In genomic region chr11:47765086-47765485, GRCh38 we compare ENCODE assay signal across 10 cellular contexts. TPM values are rescaled to one million over a fixed set of nuclear protein-coding genes. Genes with fewer than 3 reads are reported as not detected.
DNase-seq lines count a peak whose midpoint lies in the region; ATAC-seq, FAIRE-seq and TF ChIP-seq lines count a peak whose summit lies in the region.
"Had no signal": no experiment of that assay in that cellular context is flagged by ENCODE, and none has a peak within 500 bp of the region (broad histone marks: within the 10 kb centered on the region; RNA-seq: fewer than 3 reads in every experiment).

No MANE protein-coding gene starts in this region.

- peaks cover 7% of the 10 kb centered on the region; the same call in 1 of the 2 replicates for H3K36me3 ChIP-seq in KMS-11 (ENCODE audit: insufficient read depth)
- peaks cover 7 to 21% of the 10 kb centered on the region in 2 experiments for H3K36me3 ChIP-seq in GM12878 (ENCODE audit: control insufficient read depth in 2 of 2, insufficient read depth in 2 of 2, low read length in 1 of 2)

- H3K4me3 ChIP-seq in KMS-11 (IDR thresholded peaks at IDR 0.05; ENCODE audit: insufficient read depth, low read depth, low read length) (no peak overlapping the region), GM12878 (peak overlapping the region; percentile 83)

- BruUV-seq in GM12878 (replicated peaks; lab: Mats Ljungman, UMichigan): TSS peak; percentile 63

- H3K4me1 Mint-ChIP-seq in CD14-positive monocyte (peaks cover 19% of the 10 kb centered on the region), mesothelial cell of epicardium (peaks cover 26% of the 10 kb centered on the region)

- SMC1A ChIA-PET in GM12878 (lab: Charles Lee; ENCODE audit: uncharacterized antibody, unreplicated experiment): interaction anchor here (1.1 kb wide), 1 partner anchor 79 kb away, joined by 3 read pairs; no protein-coding TSS in a partner anchor

- H3K36me3 Mint-ChIP-seq in CD14-positive monocyte: peaks cover 26 to 49% of the 10 kb centered on the region in 2 donors
- H3K36me3 Mint-ChIP-seq in mesothelial cell of epicardium: peaks cover 9% of the 10 kb centered on the region

- H3K9ac ChIP-seq in KMS-11 (peak overlapping the region; percentile 98; the same call in 1 of the 2 replicates), GM12878 (ENCODE audit: control insufficient read depth, insufficient read depth, low read length) (peak overlapping the region; percentile 97)

- no peaks in the 10 kb centered on the region for H3K9me3 Mint-ChIP-seq in CD14-positive monocyte
- no peaks in the 10 kb centered on the region for H3K9me3 Mint-ChIP-seq in mesothelial cell of epicardium

- TF ChIP-seq POLR2A in GM12878 (IDR thresholded peaks at IDR 0.05; ENCODE audit: low read depth, low read length): no peak

- peak overlapping the region; percentile 91 for H3K4me2 ChIP-seq in KMS-11
- H3K4me2 ChIP-seq in GM12878 (ENCODE audit: control insufficient read depth, insufficient read depth): peak overlapping the region; percentile 60; the same call in 1 of the 2 replicates

- no peak for TF ChIP-seq EP300 in GM12878 (IDR thresholded peaks at IDR 0.05; ENCODE audit: borderline replicate concordance in 1 of 2, control insufficient read depth in 1 of 2, low read depth in 2 of 2, low read length in 2 of 2)

- WGBS in GM12878 (ENCODE audit: insufficient coverage, insufficient replicate concordance, low lambda C conversion rate, missing lambda C conversion rate): 30% methylated on average over 2 of the region's 2 CpGs

- TF ChIP-seq RAD21 in GM12878 (IDR thresholded peaks at IDR 0.05; ENCODE audit: insufficient read depth, low read depth, low read length): no peak

- POLR2A ChIA-PET in GM12878 (lab: Charles Lee): interaction anchor here (0.7 to 0.9 kb wide), 2 partner anchors 187 to 200 kb away, joined by 4 read pairs; partner anchors contain the start of gene KBTBD4

- RAD21 ChIA-PET in GM12878 (lab: Charles Lee; ENCODE audit: unreplicated experiment): no interaction called here

- H3K9me3 ChIP-seq in GM12878 (replicated peaks; ENCODE audit: control insufficient read depth, insufficient read depth, low read length): no peaks in the 10 kb centered on the region

- intact Hi-C loops in CD14-positive monocyte (cut with micrococcal nuclease): loop anchor here (5.0 to 10.0 kb wide), 2 partner anchors 123 to 190 kb away; partner anchors contain the start of genes KBTBD4 (in 1 of the 2), MTCH2 (in 1 of the 2) and NDUFS3 (in 1 of the 2)
- intact Hi-C loops in GM12878 (cut with micrococcal nuclease; ENCODE audit: unreplicated experiment): loop anchor here (5.0 to 10.0 kb wide), 2 partner anchors 87 to 390 kb away; partner anchors contain the start of gene SPI1

- peaks cover 16% of the 10 kb centered on the region for H3K4me1 ChIP-seq in KMS-11 (ENCODE audit: low read depth, poor library complexity, severe bottlenecking)
- H3K4me1 ChIP-seq in GM12878 (ENCODE audit: control insufficient read depth, insufficient read depth, low read length): no peaks in the 10 kb centered on the region

- no peaks in the 10 kb centered on the region for H4K20me1 ChIP-seq in KMS-11 (ENCODE audit: insufficient read depth)
- H4K20me1 ChIP-seq in GM12878 (ENCODE audit: control insufficient read depth, insufficient read depth): no peaks in the 10 kb centered on the region

- H2AFZ ChIP-seq in KMS-11 (ENCODE audit: low read depth) (no peak overlapping the region), GM12878 (ENCODE audit: control insufficient read depth, low read depth, low read length) (no peak overlapping the region)

- CTCF ChIA-PET in GM12878 (lab: Yijun Ruan, JAX): no interaction called here

- no peak for ATAC-seq in GM12878
- ATAC-seq in GM19467 (IDR thresholded peaks at IDR 0.05; ENCODE audit: unreplicated experiment): no peak

- peaks cover 66% of the 10 kb centered on the region for H3K79me2 ChIP-seq in KMS-11 (ENCODE audit: insufficient read depth, low read depth)
- H3K79me2 ChIP-seq in GM12878 (ENCODE audit: control insufficient read depth, insufficient read depth, low read length): peaks cover 56% of the 10 kb centered on the region

- H3K27ac ChIP-seq in KMS-11 (peak overlapping the region; percentile 98; the same call in 1 of the 2 replicates), GM12878 (ENCODE audit: control insufficient read depth, insufficient read depth) (no peak overlapping the region)

- H3K27me3 ChIP-seq in KMS-11 (ENCODE audit: insufficient read depth, low read depth): no peaks in the 10 kb centered on the region
- no peaks in the 10 kb centered on the region for H3K27me3 ChIP-seq in GM12878 (replicated peaks in 1 of 2; ENCODE audit: control insufficient read depth in 2 of 2, insufficient read depth in 2 of 2, low read length in 1 of 2)

- no peak for DNase-seq in CD14-positive monocyte (ENCODE audit: low spot score)
- DNase-seq in GM12878 (ENCODE audit: low read depth, low spot score): no peak
- DNase-seq in mesothelial cell of epicardium (ENCODE audit: low spot score in 2 of 2, unreplicated experiment in 2 of 2): no peak
- DNase-seq in NCI-H2171 treated with DMSO at 0.1 percent for 48 hours (lab: John Stamatoyannopoulos, UW): no peak
- DNase-seq in HPDE6-E6E7 (ENCODE audit: extremely low spot score): no peak
- no peak for DNase-seq in NCI-H1417 (lab: John Stamatoyannopoulos, UW)
- DNase-seq: NCI-H774 had no signal

- TF ChIP-seq CTCF in CD14-positive monocyte (IDR thresholded peaks at IDR 0.05): no peak
- TF ChIP-seq CTCF in KMS-11 (conservative IDR thresholded peaks at IDR 0.05; ENCODE audit: low read depth, low read length): no peak
- TF ChIP-seq CTCF in GM12878 (IDR thresholded peaks at IDR 0.05 in 2 of 3, conservative IDR thresholded peaks at IDR 0.05 in 1 of 3; ENCODE audit: control insufficient read depth in 2 of 3, extremely low read depth in 1 of 3, insufficient read depth in 1 of 3, low read depth in 3 of 3, low read length in 3 of 3): no peak
- TF ChIP-seq CTCF in mesothelial cell of epicardium (IDR thresholded peaks at IDR 0.05; ENCODE audit: unreplicated experiment): no peak

- in situ Hi-C loops in GM12878 (cut with MboI): no loop called here

- peaks cover 0 to 3% (median 0%) of the 10 kb centered on the region in 3 donors for H3K27me3 Mint-ChIP-seq in CD14-positive monocyte (ENCODE audit: low read depth in 3 of 3)
- no peaks in the 10 kb centered on the region for H3K27me3 Mint-ChIP-seq in mesothelial cell of epicardium (ENCODE audit: low read depth)

- peak overlapping the region in 4 of 7 donors; percentile 89 to 94 (median 90) for H3K27ac Mint-ChIP-seq in CD14-positive monocyte
- peak overlapping the region; percentile 98 for H3K27ac Mint-ChIP-seq in mesothelial cell of epicardium

- no peak for FAIRE-seq in GM12878 (lab: Jason Lieb, UNC)
- FAIRE-seq: islet of Langerhans had no signal

- H3K4me3 Mint-ChIP-seq in CD14-positive monocyte (peak overlapping the region; percentile 43 to 46), mesothelial cell of epicardium (peak overlapping the region; percentile 79)

RNA-seq across cellular contexts. Expression of gene FNBP4, which starts 2.1 kb away (rescaled TPM):
- 10 to 100 TPM; 13.3 to 17.0 TPM for polyA plus RNA-seq in CD14-positive monocyte
- 782 and 809 TPM in 2 replicates for total RNA-seq in GM12878 (2013; cell fraction: nucleolus; rRNA removed)
- total RNA-seq in GM12878 (2014; rRNA removed): 88.3 and 92.4 TPM in 2 replicates
- 95.5 and 100 TPM in 2 replicates for total RNA-seq in GM12878 (2014; rRNA removed; fragmentation: Illumina TruSeq; extraction: Trizol)
- 74.9 and 94.9 TPM in 2 replicates for total RNA-seq in GM12878 (2021)
- polyA plus RNA-seq in GM12878 (2011; ENCODE audit: low read depth): 35.6 TPM
- 162 and 163 TPM in 2 replicates for polyA plus RNA-seq in GM12878 (2011; rRNA removed)
- 95.1 and 96.3 TPM in 2 replicates for polyA plus RNA-seq in GM12878 (2011; cell fraction: cytosol; rRNA removed)
- 443 and 472 TPM in 2 replicates for polyA plus RNA-seq in GM12878 (2011; cell fraction: nucleus; rRNA removed)
- 53.1 and 73.5 TPM in 2 replicates for polyA plus RNA-seq in GM12878 (2012)
- 138 and 153 TPM in 2 replicates for polyA plus RNA-seq in GM12878 (2014; fragmentation: Illumina TruSeq; extraction: Trizol)
- polyA plus RNA-seq in GM12878 (2014; fragmentation: Nextera tagmentation; extraction: Ambion mirVana): 10 to 100 TPM; 19.7 to 21.9 TPM
- 121 and 127 TPM in 2 replicates for polyA plus RNA-seq in GM12878 (2014; rRNA removed)
- polyA plus RNA-seq in GM12878 (2016; fragmentation: Nextera tagmentation; extraction: Ambion mirVana): 10 to 100 TPM; 63.3 to 65.4 TPM
- polyA minus RNA-seq in GM12878 (2011; rRNA and poly(A)+ RNA removed): 79.8 and 94.1 TPM in 2 replicates
- 22.1 and 39.8 TPM in 2 replicates for polyA minus RNA-seq in GM12878 (2011; cell fraction: cytosol; rRNA and poly(A)+ RNA removed)
- 157 and 279 TPM in 2 replicates for polyA minus RNA-seq in GM12878 (2011; cell fraction: nucleus; rRNA and poly(A)+ RNA removed)
- total RNA-seq in mesothelial cell of epicardium: 167 to 168 TPM (median 167 TPM) in 3 replicates

RNA-seq across cellular contexts. Expression of gene AGBL2, which starts 49.9 kb away (rescaled TPM):
- polyA plus RNA-seq in CD14-positive monocyte (not detected), GM12878 (2011; rRNA removed) (12.2 and 14.4 TPM in 2 replicates), GM12878 (2014; fragmentation: Illumina TruSeq; extraction: Trizol) (1.2 and 2.1 TPM in 2 replicates), GM12878 (2014; fragmentation: Nextera tagmentation; extraction: Ambion mirVana) (1 to 10 TPM in 1 of 2 experiments, under 1 TPM in 1; 0.93 to 1.6 TPM), GM12878 (2014; rRNA removed) (8.0 and 8.4 TPM in 2 replicates), GM12878 (2016; fragmentation: Nextera tagmentation; extraction: Ambion mirVana) (1 to 10 TPM; 2.3 to 3.5 TPM)
- total RNA-seq in GM12878 (2013; cell fraction: nucleolus; rRNA removed): 15.1 and 15.8 TPM in 2 replicates
- total RNA-seq in GM12878 (2014; rRNA removed) (7.0 and 7.5 TPM in 2 replicates), GM12878 (2014; rRNA removed; fragmentation: Illumina TruSeq; extraction: Trizol) (1.8 and 1.9 TPM in 2 replicates), GM12878 (2021) (3.7 and 4.0 TPM in 2 replicates), mesothelial cell of epicardium (3.5 to 4.6 TPM (median 3.9 TPM) in 3 replicates)
- polyA plus RNA-seq in GM12878 (2011; ENCODE audit: low read depth): 1.8 TPM
- polyA plus RNA-seq in GM12878 (2011; cell fraction: cytosol; rRNA removed): 8.5 and 11.6 TPM in 2 replicates
- polyA plus RNA-seq in GM12878 (2011; cell fraction: nucleus; rRNA removed): 37.5 and 54.1 TPM in 2 replicates
- 3.8 and 9.7 TPM in 2 replicates for polyA plus RNA-seq in GM12878 (2012)
- polyA minus RNA-seq in GM12878 (2011; rRNA and poly(A)+ RNA removed): 8.4 and 9.4 TPM in 2 replicates
- polyA minus RNA-seq in GM12878 (2011; cell fraction: cytosol; rRNA and poly(A)+ RNA removed): 4.8 and 6.7 TPM in 2 replicates
- 22.6 and 55.2 TPM in 2 replicates for polyA minus RNA-seq in GM12878 (2011; cell fraction: nucleus; rRNA and poly(A)+ RNA removed)
